In the genomic region with DNA sequence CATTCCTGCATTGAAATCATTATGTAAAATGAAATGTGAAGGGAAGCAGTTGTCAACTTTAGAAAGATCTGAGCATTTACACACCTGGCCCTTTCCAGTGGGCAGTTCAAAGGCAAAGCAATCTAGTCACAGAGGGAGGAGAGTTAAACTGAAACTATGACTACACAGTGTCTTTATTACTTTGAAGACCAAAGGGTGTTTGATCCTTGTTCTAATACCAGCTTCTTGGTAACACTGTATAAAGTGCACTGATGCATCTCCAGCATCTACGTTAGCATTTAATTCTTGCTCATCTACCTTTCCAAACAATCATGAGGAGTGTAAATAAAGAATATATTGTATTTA, we compare ENCODE assay signal across 1 cellular context.
TF ChIP-seq lines count a peak whose summit lies in the region.

No MANE protein-coding gene starts in this region.

TF ChIP-seq in A549, 52 proteins besides CTCF, POLR2A, EP300 and RAD21 (continued from another document):
- TF ChIP-seq, protein P1, sequence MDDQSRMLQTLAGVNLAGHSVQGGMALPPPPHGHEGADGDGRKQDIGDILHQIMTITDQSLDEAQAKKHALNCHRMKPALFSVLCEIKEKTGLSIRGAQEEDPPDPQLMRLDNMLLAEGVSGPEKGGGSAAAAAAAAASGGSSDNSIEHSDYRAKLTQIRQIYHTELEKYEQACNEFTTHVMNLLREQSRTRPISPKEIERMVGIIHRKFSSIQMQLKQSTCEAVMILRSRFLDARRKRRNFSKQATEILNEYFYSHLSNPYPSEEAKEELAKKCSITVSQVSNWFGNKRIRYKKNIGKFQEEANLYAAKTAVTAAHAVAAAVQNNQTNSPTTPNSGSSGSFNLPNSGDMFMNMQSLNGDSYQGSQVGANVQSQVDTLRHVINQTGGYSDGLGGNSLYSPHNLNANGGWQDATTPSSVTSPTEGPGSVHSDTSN (IDR thresholded peaks at IDR 0.05): no peak
- no peak for TF ChIP-seq RARB (CRISPR knock-in tag; IDR thresholded peaks at IDR 0.05)
TF ChIP-seq in A549: peak in this region for 0.
